In genomic region chr5:1701884-1702283, GRCh38 we compare ENCODE assay signal across 1 cellular context.
TF ChIP-seq lines count a peak whose summit lies in the region.

No MANE protein-coding gene starts in this region.

TF ChIP-seq in GM23338, 12 proteins besides CTCF, POLR2A, EP300 and RAD21 (continued from another document):
- TF ChIP-seq REST (IDR thresholded peaks at IDR 0.05; ENCODE audit: unreplicated experiment), result no peak
